2 cellular contexts compared by ENCODE assay signal in the genomic region with DNA sequence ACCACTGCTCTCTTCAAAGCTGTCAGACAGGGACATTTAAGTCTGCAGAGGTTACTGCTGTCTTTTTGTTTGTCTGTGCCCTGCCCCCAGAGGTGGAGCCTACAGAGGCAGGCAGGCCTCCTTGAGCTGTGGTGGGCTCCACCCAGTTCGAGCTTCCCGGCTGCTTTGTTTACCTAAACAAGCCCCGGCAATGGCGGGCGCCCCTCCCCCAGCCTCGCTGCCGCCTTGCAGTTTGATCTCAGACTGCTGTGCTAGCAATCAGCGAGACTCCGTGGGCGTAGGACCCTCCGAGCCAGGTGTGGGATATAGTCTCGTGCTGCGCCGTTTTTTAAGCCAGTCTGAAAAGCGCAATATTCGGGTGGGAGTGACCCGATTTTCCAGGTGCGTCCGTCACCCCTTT. TPM values are rescaled to one million over a fixed set of nuclear protein-coding genes. Genes with fewer than 3 reads are reported as not detected.
"Had no signal": no experiment of that assay in that cellular context is flagged by ENCODE, and none has a peak within 500 bp of the region (broad histone marks: within the 10 kb centered on the region; RNA-seq: fewer than 3 reads in every experiment).

No MANE protein-coding gene starts in this region.

RNA-seq across cellular contexts. Expression of a gene that starts 17.3 kb away (rescaled TPM):
- total RNA-seq: K562, SJSA1 had no signal
- polyA plus RNA-seq: K562 had no signal
